Comparison of ENCODE assay signal across 26 cellular contexts in genomic region chr6:1925743-1926430, GRCh38.
"Had no signal": no experiment of that assay in that cellular context is flagged by ENCODE, and none has a peak within 500 bp of the region (broad histone marks: within the 10 kb centered on the region; RNA-seq: fewer than 3 reads in every experiment).

No MANE protein-coding gene starts in this region.

- H3K4me1 Mint-ChIP-seq: stimulated activated memory B cell treated with anti-CD40 and anti-IgM and Interleukin-4, amounts not matched to agents 10 μg/mL and 1 μg/mL and 100 μg/mL, for 72 hours; stimulated activated naive CD8-positive, alpha-beta T cell treated with anti-CD3 and anti-CD28 coated beads, Interleukin-15, amount 100 ng/mL, for 72 hours had no signal

- H3K4me3 Mint-ChIP-seq: mesothelial cell of epicardium; naive thymus-derived CD4-positive, alpha-beta T cell; natural killer cell treated with Interleukin-12 subunit alpha and Interleukin-12 subunit beta and Interleukin-15 and Interleukin-18, amount 100 ng/mL, for 72 hours; stimulated activated memory B cell treated with anti-CD40 and anti-IgM and Interleukin-4, amounts not matched to agents 10 μg/mL and 1 μg/mL and 100 μg/mL, for 72 hours; stimulated activated naive CD8-positive, alpha-beta T cell treated with anti-CD3 and anti-CD28 coated beads, Interleukin-15, amount 100 ng/mL, for 72 hours had no signal

- H3K27me3 ChIP-seq: hepatocyte, pancreas, sigmoid colon, tibial nerve, upper lobe of right lung had no signal

- H3K9me3 ChIP-seq: left ventricle myocardium inferior, pancreas, prostate gland, sigmoid colon, tibial nerve, upper lobe of right lung had no signal

- H2AFZ ChIP-seq: hepatocyte had no signal

- H3K9me3 Mint-ChIP-seq: mesothelial cell of epicardium; natural killer cell treated with Interleukin-12 subunit alpha and Interleukin-12 subunit beta and Interleukin-15 and Interleukin-18, amount 100 ng/mL, for 72 hours; stimulated activated memory B cell treated with anti-CD40 and anti-IgM and Interleukin-4, amounts not matched to agents 10 μg/mL and 1 μg/mL and 100 μg/mL, for 72 hours; stimulated activated naive CD8-positive, alpha-beta T cell treated with anti-CD3 and anti-CD28 coated beads, Interleukin-15, amount 100 ng/mL, for 72 hours had no signal

- H3K4me2 ChIP-seq: hepatocyte, smooth muscle cell had no signal

- ATAC-seq: naive thymus-derived CD4-positive, alpha-beta T cell; natural killer cell treated with Interleukin-12 subunit alpha and Interleukin-12 subunit beta and Interleukin-15 and Interleukin-18, amount 100 ng/mL, for 72 hours; pancreas; right cardiac atrium; stimulated activated memory B cell treated with anti-CD40 and anti-IgM and Interleukin-4, amounts not matched to agents 10 μg/mL and 1 μg/mL and 100 μg/mL, for 72 hours; stimulated activated naive CD8-positive, alpha-beta T cell treated with anti-CD3 and anti-CD28 coated beads, Interleukin-15, amount 100 ng/mL, for 72 hours; upper lobe of right lung had no signal

- H3K79me2 ChIP-seq: hepatocyte had no signal

- H3K27me3 Mint-ChIP-seq: naive thymus-derived CD4-positive, alpha-beta T cell; natural killer cell treated with Interleukin-12 subunit alpha and Interleukin-12 subunit beta and Interleukin-15 and Interleukin-18, amount 100 ng/mL, for 72 hours; stimulated activated memory B cell treated with anti-CD40 and anti-IgM and Interleukin-4, amounts not matched to agents 10 μg/mL and 1 μg/mL and 100 μg/mL, for 72 hours; stimulated activated naive CD8-positive, alpha-beta T cell treated with anti-CD3 and anti-CD28 coated beads, Interleukin-15, amount 100 ng/mL, for 72 hours had no signal

- H3K36me3 ChIP-seq: left ventricle myocardium inferior, pancreas, prostate gland, sigmoid colon, upper lobe of right lung had no signal

- H3K4me1 ChIP-seq: left ventricle myocardium inferior, pancreas, prostate gland, sigmoid colon, upper lobe of right lung had no signal

- H3K36me3 Mint-ChIP-seq: natural killer cell treated with Interleukin-12 subunit alpha and Interleukin-12 subunit beta and Interleukin-15 and Interleukin-18, amount 100 ng/mL, for 72 hours had no signal

- H3K27ac ChIP-seq: hepatocyte, left ventricle myocardium inferior, pancreas, prostate gland, sigmoid colon, tibial nerve, upper lobe of right lung had no signal

- H3K27ac Mint-ChIP-seq: mesothelial cell of epicardium; naive thymus-derived CD4-positive, alpha-beta T cell; natural killer cell treated with Interleukin-12 subunit alpha and Interleukin-12 subunit beta and Interleukin-15 and Interleukin-18, amount 100 ng/mL, for 72 hours; stimulated activated memory B cell treated with anti-CD40 and anti-IgM and Interleukin-4, amounts not matched to agents 10 μg/mL and 1 μg/mL and 100 μg/mL, for 72 hours; stimulated activated naive CD8-positive, alpha-beta T cell treated with anti-CD3 and anti-CD28 coated beads, Interleukin-15, amount 100 ng/mL, for 72 hours had no signal

- H3K4me3 ChIP-seq: hepatocyte, left ventricle myocardium inferior, lung, pancreas, prostate gland, sigmoid colon, smooth muscle cell, tibial nerve, upper lobe of right lung had no signal

- DNase-seq: islet precursor cell; left ventricle myocardium inferior; mesendoderm; naive thymus-derived CD4-positive, alpha-beta T cell; nucleus accumbens; pancreas; posterior cingulate gyrus; retina; right cardiac atrium; sigmoid colon; stimulated activated CD4-positive, alpha-beta T cell treated with anti-CD3 and anti-CD28 coated beads, Interleukin-1b, Interleukin-23, amount 100 ng/mL, for 48 hours; stimulated activated CD4-positive, alpha-beta T cell treated with anti-CD3 and anti-CD28 coated beads, Interleukin-2, amount 100 ng/mL, for 48 hours; stimulated activated CD4-positive, alpha-beta T cell treated with anti-CD3 and anti-CD28 coated beads, Interleukin-4, amount 100 ng/mL, for 4 hours; stimulated activated CD8-positive, alpha-beta memory T cell treated with anti-CD3 and anti-CD28 coated beads, Interleukin-4, amount 100 ng/mL, for 48 hours; stimulated activated naive CD4-positive, alpha-beta T cell treated with Interleukin-2 at 50 U/mL for 16 hours; stimulated activated naive CD8-positive, alpha-beta T cell treated with anti-CD3 and anti-CD28 coated beads, Interleukin-15, amount 100 ng/mL, for 72 hours; substantia nigra; upper lobe of right lung had no signal
